ENCODE assay signal across 16 cellular contexts in genomic region chr22:23828800-23829680, GRCh38. TPM values are rescaled to one million over a fixed set of nuclear protein-coding genes. Genes with fewer than 3 reads are reported as not detected.
DNase-seq lines count a peak whose midpoint lies in the region; ATAC-seq and TF ChIP-seq lines count a peak whose summit lies in the region.
"Had no signal": no experiment of that assay in that cellular context is flagged by ENCODE, and none has a peak within 500 bp of the region (broad histone marks: within the 10 kb centered on the region; RNA-seq: fewer than 3 reads in every experiment).

No MANE protein-coding gene starts in this region.

- H3K27ac Mint-ChIP-seq in CD8-positive, alpha-beta memory T cell: peak overlapping the region in 5 of 8 donors; percentile 11 to 58 (median 48)
- peak overlapping the region; percentile 62 for H3K27ac Mint-ChIP-seq in glutamatergic neuron (ENCODE audit: unreplicated experiment)
- H3K27ac Mint-ChIP-seq: activated CD4-positive, alpha-beta T cell treated with anti-CD3 and anti-CD28 coated beads, Interleukin-2, amount 10 ng/mL, durations not matched to agents 7 days and 5 days had no signal

- peaks cover 0 to 73% (median 21%) of the 10 kb centered on the region in 3 donors for H3K36me3 Mint-ChIP-seq in CD8-positive, alpha-beta memory T cell
- H3K36me3 Mint-ChIP-seq in glutamatergic neuron (ENCODE audit: unreplicated experiment): no peaks in the 10 kb centered on the region
- H3K36me3 Mint-ChIP-seq: natural killer cell treated with Interleukin-12 subunit alpha and Interleukin-12 subunit beta and Interleukin-15 and Interleukin-18, amount 100 ng/mL, for 72 hours had no signal

- no CpG with 5 or more reads among the region's 10 CpGs for WGBS in neuronal stem cell (ENCODE audit: extremely low coverage in 2 of 2, insufficient read length in 2 of 2, insufficient replicate concordance in 1 of 2), 2 donors

- no peak for TF ChIP-seq CTCF in glutamatergic neuron (IDR thresholded peaks at IDR 0.05; ENCODE audit: partially characterized antibody, unreplicated experiment)

- no peak overlapping the region for H3K18ac ChIP-seq in neuronal stem cell (ENCODE audit: low read length)

- H3K79me1 ChIP-seq in neuronal stem cell (ENCODE audit: low read depth, low read length): peaks cover 11% of the 10 kb centered on the region

- no peaks in the 10 kb centered on the region for H3K27me3 ChIP-seq in CD8-positive, alpha-beta memory T cell (ENCODE audit: insufficient read depth, low read length, poor library complexity, severe bottlenecking)
- no peaks in the 10 kb centered on the region for H3K27me3 ChIP-seq in Karpas-422 (ENCODE audit: low read length)
- H3K27me3 ChIP-seq in neuronal stem cell (ENCODE audit: control insufficient read depth in 3 of 3, insufficient read depth in 3 of 3, low read depth in 1 of 3, low read length in 3 of 3): no peaks in the 10 kb centered on the region
- H3K27me3 ChIP-seq: dorsolateral prefrontal cortex, thyroid gland had no signal

- no peaks in the 10 kb centered on the region for H3K9me2 ChIP-seq in Karpas-422 (replicated peaks; ENCODE audit: insufficient read depth, low read length)

- peak overlapping the region; percentile 69 for H2BK5ac ChIP-seq in neuronal stem cell (ENCODE audit: low read length)

- peaks cover 32% of the 10 kb centered on the region for H3K36me3 ChIP-seq in CD8-positive, alpha-beta memory T cell (ENCODE audit: insufficient read depth, low read length)
- H3K36me3 ChIP-seq in Karpas-422 (ENCODE audit: insufficient read depth, low read length) (peaks cover 45% of the 10 kb centered on the region), neuronal stem cell (replicated peaks in 1 of 2; ENCODE audit: control insufficient read depth in 2 of 2, insufficient read depth in 2 of 2, low read length in 2 of 2) (peaks cover 67 to 96% of the 10 kb centered on the region in 2 donors)

- H3K9ac ChIP-seq in Karpas-422 (ENCODE audit: low read length) (no peak overlapping the region), neuronal stem cell (ENCODE audit: low read depth, low read length, poor library complexity) (no peak overlapping the region)

- no peaks in the 10 kb centered on the region for H3K9me3 Mint-ChIP-seq in CD8-positive, alpha-beta memory T cell
- peaks cover 1% of the 10 kb centered on the region for H3K9me3 Mint-ChIP-seq in glutamatergic neuron (ENCODE audit: unreplicated experiment)
- H3K9me3 Mint-ChIP-seq: activated CD4-positive, alpha-beta T cell treated with anti-CD3 and anti-CD28 coated beads, Interleukin-2, amount 10 ng/mL, durations not matched to agents 7 days and 5 days; natural killer cell treated with Interleukin-12 subunit alpha and Interleukin-12 subunit beta and Interleukin-15 and Interleukin-18, amount 100 ng/mL, for 72 hours had no signal

- H3K4me2 ChIP-seq in Karpas-422 (ENCODE audit: low read depth, low read length, poor library complexity, severe bottlenecking) (no peak overlapping the region), neuronal stem cell (ENCODE audit: insufficient read depth, low read length, poor library complexity, severe bottlenecking) (no peak overlapping the region)

- H2AK5ac ChIP-seq in neuronal stem cell (ENCODE audit: low read depth, low read length): no peak overlapping the region

- H3K4me3 ChIP-seq in CD8-positive, alpha-beta memory T cell (ENCODE audit: low read length): no peak overlapping the region
- no peak overlapping the region for H3K4me3 ChIP-seq in Karpas-422 (ENCODE audit: low read length)
- peak overlapping the region in 1 of 2 donors; percentile 10 for H3K4me3 ChIP-seq in neuronal stem cell (ENCODE audit: low read length in 2 of 2)
- H3K4me3 ChIP-seq: dorsolateral prefrontal cortex, thyroid gland had no signal

- no peak overlapping the region for H3K4me3 Mint-ChIP-seq in CD8-positive, alpha-beta memory T cell
- no peak overlapping the region for H3K4me3 Mint-ChIP-seq in glutamatergic neuron (ENCODE audit: unreplicated experiment)
- H3K4me3 Mint-ChIP-seq: activated CD4-positive, alpha-beta T cell treated with anti-CD3 and anti-CD28 coated beads, Interleukin-2, amount 10 ng/mL, durations not matched to agents 7 days and 5 days; natural killer cell treated with Interleukin-12 subunit alpha and Interleukin-12 subunit beta and Interleukin-15 and Interleukin-18, amount 100 ng/mL, for 72 hours had no signal

- CTCF ChIA-PET in CD8-positive, alpha-beta memory T cell (lab: Charles Lee): interaction anchor here (0.8 kb wide), 1 partner anchor 20 kb away, joined by 3 read pairs; no protein-coding TSS in a partner anchor

- H2BK15ac ChIP-seq in neuronal stem cell (ENCODE audit: low read length): no peak overlapping the region

- H4K8ac ChIP-seq in neuronal stem cell (ENCODE audit: low read depth, low read length): no peak overlapping the region

- no peak overlapping the region for H2BK120ac ChIP-seq in neuronal stem cell (ENCODE audit: low read depth, low read length)

- ATAC-seq in GM21515 (IDR thresholded peaks at IDR 0.05; ENCODE audit: unreplicated experiment) (no peak), HG03342 (IDR thresholded peaks at IDR 0.05; ENCODE audit: unreplicated experiment) (no peak), HG03469 (IDR thresholded peaks at IDR 0.05; ENCODE audit: unreplicated experiment) (no peak)
- ATAC-seq: natural killer cell treated with Interleukin-12 subunit alpha and Interleukin-12 subunit beta and Interleukin-15 and Interleukin-18, amount 100 ng/mL, for 72 hours had no signal

- H3K14ac ChIP-seq in neuronal stem cell (ENCODE audit: low read length): no peak overlapping the region

- no peak overlapping the region for H4K91ac ChIP-seq in neuronal stem cell (ENCODE audit: low read depth, low read length, poor library complexity)

- H4K20me1 ChIP-seq in Karpas-422 (ENCODE audit: insufficient read depth, low read depth, low read length): peaks cover 40% of the 10 kb centered on the region

- H3K79me2 ChIP-seq in Karpas-422 (ENCODE audit: low read length): peaks cover 44% of the 10 kb centered on the region

- peak overlapping the region; percentile 52 for H3K23ac ChIP-seq in neuronal stem cell (ENCODE audit: low read depth, low read length, poor library complexity)

- no peaks in the 10 kb centered on the region for H3K27me3 Mint-ChIP-seq in CD8-positive, alpha-beta memory T cell
- H3K27me3 Mint-ChIP-seq in glutamatergic neuron (ENCODE audit: unreplicated experiment): peaks cover 1% of the 10 kb centered on the region
- H3K27me3 Mint-ChIP-seq: activated CD4-positive, alpha-beta T cell treated with anti-CD3 and anti-CD28 coated beads, Interleukin-2, amount 10 ng/mL, durations not matched to agents 7 days and 5 days; natural killer cell treated with Interleukin-12 subunit alpha and Interleukin-12 subunit beta and Interleukin-15 and Interleukin-18, amount 100 ng/mL, for 72 hours had no signal

- no peak overlapping the region for H3K4ac ChIP-seq in neuronal stem cell (ENCODE audit: low read length)

- H3K4me1 ChIP-seq in CD8-positive, alpha-beta memory T cell (ENCODE audit: insufficient read depth, low read length): no peaks in the 10 kb centered on the region
- H3K4me1 ChIP-seq in Karpas-422 (ENCODE audit: low read length) (peaks cover 86% of the 10 kb centered on the region), neuronal stem cell (ENCODE audit: control insufficient read depth in 2 of 2, insufficient read depth in 1 of 2, low read depth in 1 of 2, low read length in 2 of 2) (peaks cover 0 to 3% of the 10 kb centered on the region in 2 donors)

- no peak overlapping the region for H3K27ac ChIP-seq in CD8-positive, alpha-beta memory T cell (ENCODE audit: low read depth, low read length)
- peak overlapping the region; percentile 50 for H3K27ac ChIP-seq in Karpas-422 (ENCODE audit: low read length)
- no peak overlapping the region for H3K27ac ChIP-seq in neuronal stem cell (replicated peaks; ENCODE audit: low read length)
- H3K27ac ChIP-seq: thyroid gland had no signal

- no peak overlapping the region for H2BK12ac ChIP-seq in neuronal stem cell (ENCODE audit: low read length)

- no peak overlapping the region for H2AFZ ChIP-seq in Karpas-422 (ENCODE audit: low read length)
- no peak overlapping the region for H2AFZ ChIP-seq in neuronal stem cell (ENCODE audit: low read length)

- no peak for DNase-seq in CD8-positive, alpha-beta memory T cell
- DNase-seq in Karpas-422: no peak
- DNase-seq in glutamatergic neuron: no peak
- no peak for DNase-seq in neuronal stem cell (ENCODE audit: low spot score)
- DNase-seq in ecto neural progenitor cell (ENCODE audit: low spot score): no peak
- DNase-seq: activated CD4-positive, alpha-beta T cell treated with anti-CD3 and anti-CD28 coated beads, Interleukin-2, amount 10 ng/mL, durations not matched to agents 7 days and 5 days; Calu3; NCI-H2081; small intestine; SW 1271 had no signal

- peaks cover 7 to 22% (median 8%) of the 10 kb centered on the region in 3 donors for H3K4me1 Mint-ChIP-seq in CD8-positive, alpha-beta memory T cell
- peaks cover 15% of the 10 kb centered on the region for H3K4me1 Mint-ChIP-seq in glutamatergic neuron (ENCODE audit: low read depth, unreplicated experiment)

- no peaks in the 10 kb centered on the region for H3K9me3 ChIP-seq in CD8-positive, alpha-beta memory T cell (ENCODE audit: low read length)
- H3K9me3 ChIP-seq in Karpas-422 (ENCODE audit: low read length): no peaks in the 10 kb centered on the region
- H3K9me3 ChIP-seq in neuronal stem cell (replicated peaks in 1 of 2; ENCODE audit: control insufficient read depth in 2 of 2, insufficient read depth in 1 of 2, low read depth in 1 of 2, low read length in 2 of 2): peaks cover 0 to 2% of the 10 kb centered on the region in 2 donors
- H3K9me3 ChIP-seq: thyroid gland had no signal

- POLR2A ChIA-PET in CD8-positive, alpha-beta memory T cell (lab: Charles Lee): no interaction called here

RNA-seq across cellular contexts. Expression of gene DERL3, which starts 9.8 kb away (rescaled TPM):
- 1 to 10 TPM; 5.4 to 5.8 TPM for total RNA-seq in CD8-positive, alpha-beta memory T cell
- polyA plus RNA-seq in CD8-positive, alpha-beta memory T cell: 0.28 TPM
- total RNA-seq in Karpas-422 (2014; rRNA removed; shearing (Covaris generic); ENCODE audit: low replicate concordance): 16.3 and 21.7 TPM in 2 replicates
- total RNA-seq in glutamatergic neuron (ENCODE audit: unreplicated experiment): 1.2 TPM
- 4.2 TPM for polyA plus RNA-seq in neuronal stem cell (2013, experiment 1 of 2)
- 4.5 TPM for polyA plus RNA-seq in neuronal stem cell (2013, experiment 2 of 2)

RNA-seq across cellular contexts. Expression of gene SLC2A11, which starts 28.6 kb away (rescaled TPM):
- 1 to 10 TPM; 7.1 to 9.0 TPM for total RNA-seq in CD8-positive, alpha-beta memory T cell
- 5.2 TPM for polyA plus RNA-seq in CD8-positive, alpha-beta memory T cell
- total RNA-seq in Karpas-422 (2014; rRNA removed; shearing (Covaris generic); ENCODE audit: low replicate concordance): 30.3 and 45.6 TPM in 2 replicates
- 52.4 TPM for total RNA-seq in glutamatergic neuron (ENCODE audit: unreplicated experiment)
- 11.4 TPM for polyA plus RNA-seq in neuronal stem cell (2013, experiment 1 of 2)
- polyA plus RNA-seq in neuronal stem cell (2013, experiment 2 of 2): 10.5 TPM

RNA-seq across cellular contexts. Expression of gene SMARCB1, which starts 42.3 kb away (rescaled TPM):
- 100 to 1,000 TPM; 113 to 120 TPM for total RNA-seq in CD8-positive, alpha-beta memory T cell
- 40.4 TPM for polyA plus RNA-seq in CD8-positive, alpha-beta memory T cell
- total RNA-seq in Karpas-422 (2014; rRNA removed; shearing (Covaris generic); ENCODE audit: low replicate concordance): 400 and 531 TPM in 2 replicates
- total RNA-seq in glutamatergic neuron (ENCODE audit: unreplicated experiment): 227 TPM
- 118 TPM for polyA plus RNA-seq in neuronal stem cell (2013, experiment 1 of 2)
- polyA plus RNA-seq in neuronal stem cell (2013, experiment 2 of 2): 112 TPM

RNA-seq across cellular contexts. Expression of gene MMP11, which starts 56.4 kb away (rescaled TPM):
- total RNA-seq in CD8-positive, alpha-beta memory T cell: 1 to 10 TPM in 1 of 2 experiments, under 1 TPM in 1; 0.90 to 1.6 TPM
- 1.9 TPM for polyA plus RNA-seq in CD8-positive, alpha-beta memory T cell
- total RNA-seq in Karpas-422 (2014; rRNA removed; shearing (Covaris generic); ENCODE audit: low replicate concordance): 48.2 and 84.2 TPM in 2 replicates
- 28.8 TPM for total RNA-seq in glutamatergic neuron (ENCODE audit: unreplicated experiment)
- polyA plus RNA-seq in neuronal stem cell (2013, experiment 1 of 2): 6.5 TPM
- polyA plus RNA-seq in neuronal stem cell (2013, experiment 2 of 2): 6.1 TPM
